In the genomic region with DNA sequence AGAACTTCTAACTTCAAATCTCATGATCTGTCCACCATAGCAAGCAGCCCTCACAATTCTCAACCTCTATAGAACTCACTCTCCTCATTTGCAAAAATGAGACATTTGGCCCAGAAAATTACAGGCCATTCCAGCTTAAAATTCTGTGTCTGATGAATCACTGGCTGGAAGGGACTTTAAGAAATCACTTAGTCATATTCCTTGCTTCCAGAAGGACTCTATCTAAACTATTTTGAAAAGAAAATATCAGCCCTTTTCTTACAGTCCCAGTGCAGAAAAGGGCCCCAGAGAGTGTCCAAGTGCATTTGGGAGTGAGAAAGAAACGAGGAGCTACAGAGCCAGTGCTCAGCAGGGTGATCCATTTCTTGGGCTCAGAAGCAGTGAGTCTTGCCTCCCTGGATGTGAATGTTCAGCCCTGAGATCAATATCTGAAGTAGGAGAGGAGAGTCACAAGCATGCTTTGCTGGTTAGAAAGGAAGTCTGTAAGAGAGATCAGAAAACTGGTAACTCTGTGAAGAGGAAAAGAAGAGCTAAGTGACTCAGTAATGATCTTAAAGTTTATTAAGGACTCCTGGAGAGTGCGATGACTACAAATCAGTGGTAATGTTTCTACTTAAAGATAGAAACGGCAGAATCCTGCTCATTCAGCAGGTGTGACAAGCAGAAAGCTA, we compare ENCODE assay signal across 9 cellular contexts.
A peak's percentile ranks its signal among the peaks of the same experiment; 100 is the strongest.
DNase-seq lines count a peak whose midpoint lies in the region; ATAC-seq and TF ChIP-seq lines count a peak whose summit lies in the region.
"Had no signal": no experiment of that assay in that cellular context is flagged by ENCODE, and none has a peak within 500 bp of the region (broad histone marks: within the 10 kb centered on the region; RNA-seq: fewer than 3 reads in every experiment).

No MANE protein-coding gene starts in this region.

- no peaks in the 10 kb centered on the region for H3K36me3 ChIP-seq in adipocyte (ENCODE audit: control insufficient read depth, insufficient read depth, low read length, severe bottlenecking)
- H3K36me3 ChIP-seq: BLaER1 had no signal

- peaks cover 24% of the 10 kb centered on the region for H3K4me1 Mint-ChIP-seq in progenitor cell of endocrine pancreas (ENCODE audit: low read depth)

- no peaks in the 10 kb centered on the region for H3K36me3 Mint-ChIP-seq in progenitor cell of endocrine pancreas (ENCODE audit: insufficient read depth)

- no peak for TF ChIP-seq CTCF in progenitor cell of endocrine pancreas (IDR thresholded peaks at IDR 0.05; ENCODE audit: unreplicated experiment)

- intact Hi-C loops in Right ventricle myocardium superior (cut with DNase I): no loop called here

- no peak overlapping the region for H3K4me3 Mint-ChIP-seq in progenitor cell of endocrine pancreas (ENCODE audit: low read depth)

- no peaks in the 10 kb centered on the region for H3K27me3 ChIP-seq in adipocyte (replicated peaks; ENCODE audit: control insufficient read depth, insufficient read depth, low read length)

- no peaks in the 10 kb centered on the region for H3K9me3 ChIP-seq in adipocyte (ENCODE audit: control insufficient read depth, low read length)
- H3K9me3 ChIP-seq: BLaER1 had no signal

- peaks cover 3% of the 10 kb centered on the region for H3K27me3 Mint-ChIP-seq in progenitor cell of endocrine pancreas

- peak overlapping the region; percentile 72 for H3K4me3 ChIP-seq in adipocyte (ENCODE audit: low read length)
- H3K4me3 ChIP-seq: BLaER1 had no signal

- peaks cover 68% of the 10 kb centered on the region for H3K4me1 ChIP-seq in adipocyte (ENCODE audit: control insufficient read depth, insufficient read depth, low read length)

- H3K9me3 Mint-ChIP-seq in progenitor cell of endocrine pancreas (ENCODE audit: low read depth): no peaks in the 10 kb centered on the region

- H3K27ac Mint-ChIP-seq in progenitor cell of endocrine pancreas: peak overlapping the region; percentile 43

- peak overlapping the region; percentile 84 for H3K9ac ChIP-seq in adipocyte (ENCODE audit: low read length)
- H3K9ac ChIP-seq: BLaER1 had no signal

- peak; percentile 44 for DNase-seq in AG08396 (ENCODE audit: low spot score)
- DNase-seq in adipocyte (ENCODE audit: low read depth): peak; percentile 88
- no peak for DNase-seq in Right ventricle myocardium superior
- no peak for DNase-seq in progenitor cell of endocrine pancreas (ENCODE audit: low spot score, unreplicated experiment)
- DNase-seq in central memory CD4-positive, alpha-beta T cell: no peak
- no peak for DNase-seq in HT-29 (ENCODE audit: low spot score)
- no peak for DNase-seq in CD1c-positive myeloid dendritic cell (ENCODE audit: extremely low spot score)

- ATAC-seq in Right ventricle myocardium superior (ENCODE audit: poor library complexity): peak; percentile 6
- ATAC-seq in GM18870 (IDR thresholded peaks at IDR 0.05; ENCODE audit: unreplicated experiment): no peak

Comparison
In these comparisons a context has a peak if more than half of its experiments do, and no peak if none do; other contexts are left out.
1. DNase-seq: peak in AG08396 (single experiment) and adipocyte (single experiment); none in Right ventricle myocardium superior (single experiment), progenitor cell of endocrine pancreas (single experiment), central memory CD4-positive, alpha-beta T cell (single experiment), HT-29 (single experiment) and CD1c-positive myeloid dendritic cell (single experiment).